Comparison of ENCODE assay signal across 3 cellular contexts in the genomic region with DNA sequence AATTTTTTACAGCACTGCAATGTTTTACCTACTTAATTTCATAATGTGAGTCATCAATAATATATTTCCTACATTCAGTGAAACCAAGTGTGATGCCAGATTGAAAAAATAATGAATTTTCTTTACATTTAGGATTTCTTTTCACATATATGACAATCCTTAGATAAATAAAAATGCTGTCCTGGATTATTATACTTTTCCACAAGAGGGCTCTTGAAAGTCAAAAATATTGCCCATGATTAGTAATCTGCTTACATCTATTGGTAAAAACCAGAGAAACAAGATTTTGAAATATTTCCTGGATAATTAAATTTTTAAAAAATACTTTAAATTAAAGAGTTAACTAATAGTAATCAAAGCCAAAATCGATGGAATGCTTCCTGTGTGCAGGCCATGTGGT.
TF ChIP-seq lines count a peak whose summit lies in the region.

No MANE protein-coding gene starts in this region.

TF ChIP-seq in SK-N-SH, 30 proteins besides CTCF, POLR2A, EP300 and RAD21 (continued from another document):
- 0 out of 2 replicates have a peak, but pooled peaks have one; percentile 7 for TF ChIP-seq SMC3 (IDR thresholded peaks at IDR 0.05; ENCODE audit: low read depth, low read length)
TF ChIP-seq in SK-N-SH: peak in this region for 1.

TF ChIP-seq in SK-N-SH treated with all-trans-retinoic acid at 6 μM for 48 hours, 23 proteins besides CTCF, POLR2A, EP300 and RAD21:
- TF ChIP-seq, protein P1, sequence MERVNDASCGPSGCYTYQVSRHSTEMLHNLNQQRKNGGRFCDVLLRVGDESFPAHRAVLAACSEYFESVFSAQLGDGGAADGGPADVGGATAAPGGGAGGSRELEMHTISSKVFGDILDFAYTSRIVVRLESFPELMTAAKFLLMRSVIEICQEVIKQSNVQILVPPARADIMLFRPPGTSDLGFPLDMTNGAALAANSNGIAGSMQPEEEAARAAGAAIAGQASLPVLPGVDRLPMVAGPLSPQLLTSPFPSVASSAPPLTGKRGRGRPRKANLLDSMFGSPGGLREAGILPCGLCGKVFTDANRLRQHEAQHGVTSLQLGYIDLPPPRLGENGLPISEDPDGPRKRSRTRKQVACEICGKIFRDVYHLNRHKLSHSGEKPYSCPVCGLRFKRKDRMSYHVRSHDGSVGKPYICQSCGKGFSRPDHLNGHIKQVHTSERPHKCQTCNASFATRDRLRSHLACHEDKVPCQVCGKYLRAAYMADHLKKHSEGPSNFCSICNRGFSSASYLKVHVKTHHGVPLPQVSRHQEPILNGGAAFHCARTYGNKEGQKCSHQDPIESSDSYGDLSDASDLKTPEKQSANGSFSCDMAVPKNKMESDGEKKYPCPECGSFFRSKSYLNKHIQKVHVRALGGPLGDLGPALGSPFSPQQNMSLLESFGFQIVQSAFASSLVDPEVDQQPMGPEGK (CRISPR knock-in tag; IDR thresholded peaks at IDR 0.05; ENCODE audit: borderline replicate concordance), result no peak
- TF ChIP-seq, protein P2, sequence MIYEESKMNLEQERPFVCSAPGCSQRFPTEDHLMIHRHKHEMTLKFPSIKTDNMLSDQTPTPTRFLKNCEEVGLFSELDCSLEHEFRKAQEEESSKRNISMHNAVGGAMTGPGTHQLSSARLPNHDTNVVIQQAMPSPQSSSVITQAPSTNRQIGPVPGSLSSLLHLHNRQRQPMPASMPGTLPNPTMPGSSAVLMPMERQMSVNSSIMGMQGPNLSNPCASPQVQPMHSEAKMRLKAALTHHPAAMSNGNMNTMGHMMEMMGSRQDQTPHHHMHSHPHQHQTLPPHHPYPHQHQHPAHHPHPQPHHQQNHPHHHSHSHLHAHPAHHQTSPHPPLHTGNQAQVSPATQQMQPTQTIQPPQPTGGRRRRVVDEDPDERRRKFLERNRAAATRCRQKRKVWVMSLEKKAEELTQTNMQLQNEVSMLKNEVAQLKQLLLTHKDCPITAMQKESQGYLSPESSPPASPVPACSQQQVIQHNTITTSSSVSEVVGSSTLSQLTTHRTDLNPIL (CRISPR knock-in tag; IDR thresholded peaks at IDR 0.05; ENCODE audit: low read depth), result no peak
- no peak for TF ChIP-seq BACH2 (CRISPR knock-in tag; IDR thresholded peaks at IDR 0.05; ENCODE audit: borderline replicate concordance)
- no peak for TF ChIP-seq CSDC2 (CRISPR knock-in tag; IDR thresholded peaks at IDR 0.05)
- TF ChIP-seq, protein P3, sequence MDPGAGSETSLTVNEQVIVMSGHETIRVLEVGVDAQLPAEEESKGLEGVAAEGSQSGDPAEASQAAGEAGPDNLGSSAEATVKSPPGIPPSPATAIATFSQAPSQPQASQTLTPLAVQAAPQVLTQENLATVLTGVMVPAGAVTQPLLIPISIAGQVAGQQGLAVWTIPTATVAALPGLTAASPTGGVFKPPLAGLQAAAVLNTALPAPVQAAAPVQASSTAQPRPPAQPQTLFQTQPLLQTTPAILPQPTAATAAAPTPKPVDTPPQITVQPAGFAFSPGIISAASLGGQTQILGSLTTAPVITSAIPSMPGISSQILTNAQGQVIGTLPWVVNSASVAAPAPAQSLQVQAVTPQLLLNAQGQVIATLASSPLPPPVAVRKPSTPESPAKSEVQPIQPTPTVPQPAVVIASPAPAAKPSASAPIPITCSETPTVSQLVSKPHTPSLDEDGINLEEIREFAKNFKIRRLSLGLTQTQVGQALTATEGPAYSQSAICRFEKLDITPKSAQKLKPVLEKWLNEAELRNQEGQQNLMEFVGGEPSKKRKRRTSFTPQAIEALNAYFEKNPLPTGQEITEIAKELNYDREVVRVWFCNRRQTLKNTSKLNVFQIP (CRISPR knock-in tag; IDR thresholded peaks at IDR 0.05; ENCODE audit: borderline replicate concordance, low read depth), result no peak
- TF ChIP-seq, protein P4, sequence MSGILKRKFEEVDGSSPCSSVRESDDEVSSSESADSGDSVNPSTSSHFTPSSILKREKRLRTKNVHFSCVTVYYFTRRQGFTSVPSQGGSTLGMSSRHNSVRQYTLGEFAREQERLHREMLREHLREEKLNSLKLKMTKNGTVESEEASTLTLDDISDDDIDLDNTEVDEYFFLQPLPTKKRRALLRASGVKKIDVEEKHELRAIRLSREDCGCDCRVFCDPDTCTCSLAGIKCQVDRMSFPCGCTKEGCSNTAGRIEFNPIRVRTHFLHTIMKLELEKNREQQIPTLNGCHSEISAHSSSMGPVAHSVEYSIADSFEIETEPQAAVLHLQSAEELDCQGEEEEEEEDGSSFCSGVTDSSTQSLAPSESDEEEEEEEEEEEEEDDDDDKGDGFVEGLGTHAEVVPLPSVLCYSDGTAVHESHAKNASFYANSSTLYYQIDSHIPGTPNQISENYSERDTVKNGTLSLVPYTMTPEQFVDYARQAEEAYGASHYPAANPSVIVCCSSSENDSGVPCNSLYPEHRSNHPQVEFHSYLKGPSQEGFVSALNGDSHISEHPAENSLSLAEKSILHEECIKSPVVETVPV (CRISPR knock-in tag; IDR thresholded peaks at IDR 0.05), result no peak
- TF ChIP-seq ZNF70 (CRISPR knock-in tag; IDR thresholded peaks at IDR 0.05), result no peak
- TF ChIP-seq PPARA (CRISPR knock-in tag; IDR thresholded peaks at IDR 0.05; ENCODE audit: borderline replicate concordance), result no peak
- TF ChIP-seq SNAI2 (CRISPR knock-in tag; IDR thresholded peaks at IDR 0.05), result no peak
- TF ChIP-seq GLIS3 (CRISPR knock-in tag; IDR thresholded peaks at IDR 0.05), result no peak
- no peak for TF ChIP-seq TOX (CRISPR knock-in tag; IDR thresholded peaks at IDR 0.05; ENCODE audit: borderline replicate concordance)
- TF ChIP-seq ISL1 (CRISPR knock-in tag; IDR thresholded peaks at IDR 0.05), result no peak

TF ChIP-seq in GM23338, 12 proteins besides CTCF, POLR2A, EP300 and RAD21 (continued from another document):
- TF ChIP-seq, protein P5, sequence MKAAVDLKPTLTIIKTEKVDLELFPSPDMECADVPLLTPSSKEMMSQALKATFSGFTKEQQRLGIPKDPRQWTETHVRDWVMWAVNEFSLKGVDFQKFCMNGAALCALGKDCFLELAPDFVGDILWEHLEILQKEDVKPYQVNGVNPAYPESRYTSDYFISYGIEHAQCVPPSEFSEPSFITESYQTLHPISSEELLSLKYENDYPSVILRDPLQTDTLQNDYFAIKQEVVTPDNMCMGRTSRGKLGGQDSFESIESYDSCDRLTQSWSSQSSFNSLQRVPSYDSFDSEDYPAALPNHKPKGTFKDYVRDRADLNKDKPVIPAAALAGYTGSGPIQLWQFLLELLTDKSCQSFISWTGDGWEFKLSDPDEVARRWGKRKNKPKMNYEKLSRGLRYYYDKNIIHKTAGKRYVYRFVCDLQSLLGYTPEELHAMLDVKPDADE (IDR thresholded peaks at IDR 0.05), result no peak
- TF ChIP-seq, protein P6, sequence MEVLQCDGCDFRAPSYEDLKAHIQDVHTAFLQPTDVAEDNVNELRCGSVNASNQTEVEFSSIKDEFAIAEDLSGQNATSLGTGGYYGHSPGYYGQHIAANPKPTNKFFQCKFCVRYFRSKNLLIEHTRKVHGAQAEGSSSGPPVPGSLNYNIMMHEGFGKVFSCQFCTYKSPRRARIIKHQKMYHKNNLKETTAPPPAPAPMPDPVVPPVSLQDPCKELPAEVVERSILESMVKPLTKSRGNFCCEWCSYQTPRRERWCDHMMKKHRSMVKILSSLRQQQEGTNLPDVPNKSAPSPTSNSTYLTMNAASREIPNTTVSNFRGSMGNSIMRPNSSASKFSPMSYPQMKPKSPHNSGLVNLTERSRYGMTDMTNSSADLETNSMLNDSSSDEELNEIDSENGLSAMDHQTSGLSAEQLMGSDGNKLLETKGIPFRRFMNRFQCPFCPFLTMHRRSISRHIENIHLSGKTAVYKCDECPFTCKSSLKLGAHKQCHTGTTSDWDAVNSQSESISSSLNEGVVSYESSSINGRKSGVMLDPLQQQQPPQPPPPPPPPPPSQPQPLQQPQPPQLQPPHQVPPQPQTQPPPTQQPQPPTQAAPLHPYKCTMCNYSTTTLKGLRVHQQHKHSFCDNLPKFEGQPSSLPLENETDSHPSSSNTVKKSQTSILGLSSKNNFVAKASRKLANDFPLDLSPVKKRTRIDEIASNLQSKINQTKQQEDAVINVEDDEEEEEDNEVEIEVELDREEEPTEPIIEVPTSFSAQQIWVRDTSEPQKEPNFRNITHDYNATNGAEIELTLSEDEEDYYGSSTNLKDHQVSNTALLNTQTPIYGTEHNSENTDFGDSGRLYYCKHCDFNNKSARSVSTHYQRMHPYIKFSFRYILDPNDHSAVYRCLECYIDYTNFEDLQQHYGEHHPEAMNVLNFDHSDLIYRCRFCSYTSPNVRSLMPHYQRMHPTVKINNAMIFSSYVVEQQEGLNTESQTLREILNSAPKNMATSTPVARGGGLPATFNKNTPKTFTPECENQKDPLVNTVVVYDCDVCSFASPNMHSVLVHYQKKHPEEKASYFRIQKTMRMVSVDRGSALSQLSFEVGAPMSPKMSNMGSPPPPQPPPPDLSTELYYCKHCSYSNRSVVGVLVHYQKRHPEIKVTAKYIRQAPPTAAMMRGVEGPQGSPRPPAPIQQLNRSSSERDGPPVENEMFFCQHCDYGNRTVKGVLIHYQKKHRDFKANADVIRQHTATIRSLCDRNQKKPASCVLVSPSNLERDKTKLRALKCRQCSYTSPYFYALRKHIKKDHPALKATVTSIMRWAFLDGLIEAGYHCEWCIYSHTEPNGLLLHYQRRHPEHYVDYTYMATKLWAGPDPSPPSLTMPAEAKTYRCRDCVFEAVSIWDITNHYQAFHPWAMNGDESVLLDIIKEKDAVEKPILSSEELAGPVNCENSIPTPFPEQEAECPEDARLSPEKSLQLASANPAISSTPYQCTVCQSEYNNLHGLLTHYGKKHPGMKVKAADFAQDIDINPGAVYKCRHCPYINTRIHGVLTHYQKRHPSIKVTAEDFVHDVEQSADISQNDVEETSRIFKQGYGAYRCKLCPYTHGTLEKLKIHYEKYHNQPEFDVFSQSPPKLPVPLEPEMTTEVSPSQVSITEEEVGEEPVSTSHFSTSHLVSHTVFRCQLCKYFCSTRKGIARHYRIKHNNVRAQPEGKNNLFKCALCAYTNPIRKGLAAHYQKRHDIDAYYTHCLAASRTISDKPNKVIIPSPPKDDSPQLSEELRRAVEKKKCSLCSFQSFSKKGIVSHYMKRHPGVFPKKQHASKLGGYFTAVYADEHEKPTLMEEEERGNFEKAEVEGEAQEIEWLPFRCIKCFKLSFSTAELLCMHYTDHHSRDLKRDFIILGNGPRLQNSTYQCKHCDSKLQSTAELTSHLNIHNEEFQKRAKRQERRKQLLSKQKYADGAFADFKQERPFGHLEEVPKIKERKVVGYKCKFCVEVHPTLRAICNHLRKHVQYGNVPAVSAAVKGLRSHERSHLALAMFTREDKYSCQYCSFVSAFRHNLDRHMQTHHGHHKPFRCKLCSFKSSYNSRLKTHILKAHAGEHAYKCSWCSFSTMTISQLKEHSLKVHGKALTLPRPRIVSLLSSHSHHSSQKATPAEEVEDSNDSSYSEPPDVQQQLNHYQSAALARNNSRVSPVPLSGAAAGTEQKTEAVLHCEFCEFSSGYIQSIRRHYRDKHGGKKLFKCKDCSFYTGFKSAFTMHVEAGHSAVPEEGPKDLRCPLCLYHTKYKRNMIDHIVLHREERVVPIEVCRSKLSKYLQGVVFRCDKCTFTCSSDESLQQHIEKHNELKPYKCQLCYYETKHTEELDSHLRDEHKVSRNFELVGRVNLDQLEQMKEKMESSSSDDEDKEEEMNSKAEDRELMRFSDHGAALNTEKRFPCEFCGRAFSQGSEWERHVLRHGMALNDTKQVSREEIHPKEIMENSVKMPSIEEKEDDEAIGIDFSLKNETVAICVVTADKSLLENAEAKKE (CRISPR knock-in tag; IDR thresholded peaks at IDR 0.05), result no peak
TF ChIP-seq in GM23338: peak in this region for 0.
